ENCODE assay signal across 8 cellular contexts in genomic region chr19:48970923-48971395, GRCh38. TPM values are rescaled to one million over a fixed set of nuclear protein-coding genes. Genes with fewer than 3 reads are reported as not detected.
DNase-seq lines count a peak whose midpoint lies in the region; ATAC-seq, FAIRE-seq and TF ChIP-seq lines count a peak whose summit lies in the region.

No MANE protein-coding gene starts in this region.

- H3K9me3 ChIP-seq in NT2/D1 (ENCODE audit: insufficient read depth, low read length) = no peaks in the 10 kb centered on the region; the same call in 1 of the 2 replicates
- no peaks in the 10 kb centered on the region for H3K9me3 ChIP-seq in stomach

- no peak for FAIRE-seq in H54 (lab: Jason Lieb, UNC)

- no peak for TF ChIP-seq POLR2A in erythroblast (IDR thresholded peaks at IDR 0.05; ENCODE audit: low read length)
- TF ChIP-seq POLR2A in stomach (IDR thresholded peaks at IDR 0.05) = no peak
- no peak for TF ChIP-seq POLR2A in H54 (IDR thresholded peaks at IDR 0.05; ENCODE audit: low read depth, low read length)

- POLR2A ChIA-PET in BJ (lab: Charles Lee) = no interaction called here

- no peak for TF ChIP-seq EP300 in stomach (IDR thresholded peaks at IDR 0.05)

- DNase-seq in BJ (ENCODE audit: low read depth) (no peak), NT2/D1 (ENCODE audit: low read depth, low spot score) (no peak), activated T-cell treated with anti-CD3 and anti-CD28 coated beads for 1 hour (ENCODE audit: low read depth) (peak; percentile 80), erythroblast (lab: John Stamatoyannopoulos, UW) (peak; percentile 85 to 93), stomach (peak; percentile 85), H54 (ENCODE audit: insufficient read length, low spot score) (no peak)

- H3K4me1 Mint-ChIP-seq in nephron = peaks cover 13% of the 10 kb centered on the region

- WGBS in stomach, 5 donors = 17 to 21% (median 19%) methylated on average over 18 to 19 of the region's 19 CpGs

- H3K27me3 ChIP-seq in BJ (ENCODE audit: control insufficient read depth, insufficient read depth, low read length) (no peaks in the 10 kb centered on the region), NT2/D1 (ENCODE audit: insufficient read depth, insufficient read length) (no peaks in the 10 kb centered on the region), stomach (no peaks in the 10 kb centered on the region)

- peaks cover 41% of the 10 kb centered on the region for H3K36me3 Mint-ChIP-seq in nephron (ENCODE audit: low read depth)

- peaks cover 40% of the 10 kb centered on the region for H3K36me3 ChIP-seq in BJ (ENCODE audit: control insufficient read depth, insufficient read depth, low read length)
- peaks cover 63% of the 10 kb centered on the region for H3K36me3 ChIP-seq in NT2/D1 (ENCODE audit: insufficient read depth, insufficient read length, low read length)
- H3K36me3 ChIP-seq in stomach = peaks cover 41 to 88% (median 86%) of the 10 kb centered on the region in 4 donors

- no peaks in the 10 kb centered on the region for H3K27me3 Mint-ChIP-seq in nephron (ENCODE audit: low read depth)

- H3K9me3 Mint-ChIP-seq in nephron = no peaks in the 10 kb centered on the region

- H3K27ac ChIP-seq in stomach = peak overlapping the region in 3 of 5 donors; percentile 20 to 51 (median 43)

- TF ChIP-seq CTCF in BJ (IDR thresholded peaks at IDR 0.05; ENCODE audit: insufficient read depth, low read depth, low read length) (peak; percentile 94), nephron (IDR thresholded peaks at IDR 0.05; ENCODE audit: unreplicated experiment in 3 of 3) (peak; percentile 83 to 90 (median 90)), stomach (IDR thresholded peaks at IDR 0.05) (peak in 5 of 7 experiments; percentile 81 to 91 (median 86))

- H3K4me3 Mint-ChIP-seq in nephron = peak overlapping the region in 2 of 3 experiments; percentile 10 to 22

- peak; percentile 48 for ATAC-seq in HG02610 (IDR thresholded peaks at IDR 0.05; ENCODE audit: unreplicated experiment)

- intact Hi-C loops in stomach (cut with DNase I; ENCODE audit: low total_unique reads) = no loop called here

- peak overlapping the region; percentile 53 for H3K9ac ChIP-seq in NT2/D1 (ENCODE audit: insufficient read length, low read depth)

- H3K4me3 ChIP-seq in BJ (ENCODE audit: low read depth, low read length) (no peak overlapping the region), NT2/D1 (ENCODE audit: insufficient read length, low read depth) (no peak overlapping the region), stomach (no peak overlapping the region)

- no peak overlapping the region for H3K27ac Mint-ChIP-seq in nephron

- H3K4me1 ChIP-seq in NT2/D1 (ENCODE audit: insufficient read depth, insufficient read length) = peaks cover 2% of the 10 kb centered on the region
- peaks cover 14 to 52% (median 31%) of the 10 kb centered on the region in 4 donors for H3K4me1 ChIP-seq in stomach

- CTCF ChIA-PET in BJ (lab: Yijun Ruan, JAX) = interaction anchor here (0.5 to 3.5 kb wide), 26 partner anchors 8 to 389 kb away, joined by 3 to 31 read pairs (median 4); partner anchors contain the start of genes DHDH, GYS1, HSD17B14 and NUCB1

RNA-seq across cellular contexts. Expression of gene FTL, which starts 5.8 kb away (rescaled TPM):
- polyA plus RNA-seq in BJ (2011; rRNA removed) = 2,664 and 3,340 TPM in 2 replicates
- polyA minus RNA-seq in BJ (2011; rRNA and poly(A)+ RNA removed) = 920 and 1,253 TPM in 2 replicates
- total RNA-seq in stomach = 1,000 to 10,000 TPM; 1,292 to 4,272 (median 3,457) TPM
- 1,000 to 10,000 TPM; 3,915 to 8,824 (median 7,571) TPM for polyA plus RNA-seq in stomach

RNA-seq across cellular contexts. Expression of gene BAX, which starts 16.3 kb away (rescaled TPM):
- polyA plus RNA-seq in BJ (2011; rRNA removed) (141 and 159 TPM in 2 replicates), stomach (10 to 100 TPM; 61.6 to 85.3 (median 77.6) TPM)
- polyA minus RNA-seq in BJ (2011; rRNA and poly(A)+ RNA removed) = 77.8 and 133 TPM in 2 replicates
- total RNA-seq in stomach = 100 to 1,000 TPM in 1 of 5 donors, 10 to 100 TPM in 4; 12.1 to 121 (median 20.2) TPM

RNA-seq across cellular contexts. Expression of gene GYS1, which starts 22.1 kb away (rescaled TPM):
- polyA plus RNA-seq in BJ (2011; rRNA removed) (36.0 and 49.7 TPM in 2 replicates), stomach (10 to 100 TPM; 13.0 to 25.5 (median 15.5) TPM)
- polyA minus RNA-seq in BJ (2011; rRNA and poly(A)+ RNA removed) = 45.4 and 52.7 TPM in 2 replicates
- 10 to 100 TPM; 13.0 to 63.6 (median 46.4) TPM for total RNA-seq in stomach

RNA-seq across cellular contexts. Expression of gene RUVBL2, which starts 22.7 kb away (rescaled TPM):
- polyA plus RNA-seq in BJ (2011; rRNA removed) (138 and 221 TPM in 2 replicates), stomach (10 to 100 TPM; 55.3 to 69.2 (median 63.3) TPM)
- polyA minus RNA-seq in BJ (2011; rRNA and poly(A)+ RNA removed) = 125 and 166 TPM in 2 replicates
- 10 to 100 TPM in 4 of 5 donors, under 1 TPM in 1; 0.58 to 96.0 (median 59.1) TPM for total RNA-seq in stomach

RNA-seq across cellular contexts. Expression of gene DHDH, which starts 37.5 kb away (rescaled TPM):
- polyA plus RNA-seq in BJ (2011; rRNA removed) = not detected in 2 replicates
- not detected in 2 replicates for polyA minus RNA-seq in BJ (2011; rRNA and poly(A)+ RNA removed)
- under 1 TPM in 1 of 5 donors, not detected in 4; 0.89 TPM for total RNA-seq in stomach
- 1 to 10 TPM in 1 of 3 donors, under 1 TPM in 1, not detected in 1; 0.93 to 1.2 TPM for polyA plus RNA-seq in stomach

Comparison
In these comparisons a context has a peak if more than half of its experiments do, and no peak if none do; other contexts are left out.
1. DNase-seq: peak in activated T-cell treated with anti-CD3 and anti-CD28 coated beads for 1 hour (single experiment), erythroblast (2 of 2) and stomach (single experiment); none in BJ (single experiment), NT2/D1 (single experiment) and H54 (single experiment).
2. Peak in every context shown above with its lines, with median percentiles within 50 percentile points of each other: CTCF ChIP-seq.